1 cellular context compared by ENCODE assay signal in genomic region chr5:1641560-1642166, GRCh38.
TF ChIP-seq lines count a peak whose summit lies in the region.

No MANE protein-coding gene starts in this region.

TF ChIP-seq in HepG2, 621 proteins besides CTCF, POLR2A, EP300 and RAD21 (continued from another document and continues in another):
- no peak for TF ChIP-seq ZNF281 (CRISPR knock-in tag; IDR thresholded peaks at IDR 0.05; ENCODE audit: borderline replicate concordance)
- TF ChIP-seq ZKSCAN5 (CRISPR knock-in tag; IDR thresholded peaks at IDR 0.05) = no peak
- TF ChIP-seq ZNF205 (CRISPR knock-in tag; IDR thresholded peaks at IDR 0.05) = no peak
- no peak for TF ChIP-seq HOXA5 (CRISPR knock-in tag; IDR thresholded peaks at IDR 0.05)
- TF ChIP-seq THAP8 (CRISPR knock-in tag; IDR thresholded peaks at IDR 0.05; ENCODE audit: borderline replicate concordance) = no peak
- no peak for TF ChIP-seq HDAC2 (CRISPR knock-in tag; IDR thresholded peaks at IDR 0.05)
- no peak for TF ChIP-seq ZNF441 (CRISPR knock-in tag; IDR thresholded peaks at IDR 0.05; ENCODE audit: borderline replicate concordance)
- no peak for TF ChIP-seq CSRNP2 (CRISPR knock-in tag; conservative IDR thresholded peaks at IDR 0.05; ENCODE audit: low read depth)
- no peak for TF ChIP-seq ZNF619 (CRISPR knock-in tag; IDR thresholded peaks at IDR 0.05)
- TF ChIP-seq ZBTB43 (CRISPR knock-in tag; conservative IDR thresholded peaks at IDR 0.05) = no peak
- no peak for TF ChIP-seq ZNF530 (CRISPR knock-in tag; IDR thresholded peaks at IDR 0.05; ENCODE audit: low read depth)
- TF ChIP-seq ZNF101 (CRISPR knock-in tag; IDR thresholded peaks at IDR 0.05; ENCODE audit: borderline replicate concordance, low read depth) = no peak
- TF ChIP-seq ZNF7 (CRISPR knock-in tag; IDR thresholded peaks at IDR 0.05) = no peak
- no peak for TF ChIP-seq ZNF280D (CRISPR knock-in tag; IDR thresholded peaks at IDR 0.05)
- peak; percentile 47; the same call in 1 of the 2 replicates for TF ChIP-seq KAT8 (CRISPR knock-in tag; IDR thresholded peaks at IDR 0.05)
- TF ChIP-seq ZNF143 (CRISPR knock-in tag; IDR thresholded peaks at IDR 0.05) = no peak
- TF ChIP-seq PATZ1 (CRISPR knock-in tag; IDR thresholded peaks at IDR 0.05) = no peak
- TF ChIP-seq ZNF18 (CRISPR knock-in tag; IDR thresholded peaks at IDR 0.05; ENCODE audit: insufficient replicate concordance) = no peak
- no peak for TF ChIP-seq EEA1 (CRISPR knock-in tag; IDR thresholded peaks at IDR 0.05; ENCODE audit: borderline replicate concordance)
- no peak for TF ChIP-seq MAF1 (CRISPR knock-in tag; IDR thresholded peaks at IDR 0.05; ENCODE audit: borderline replicate concordance)
- TF ChIP-seq USF2 (IDR thresholded peaks at IDR 0.05; ENCODE audit: low read depth, low read length) = no peak
- no peak for TF ChIP-seq USF2 (CRISPR knock-in tag; IDR thresholded peaks at IDR 0.05; ENCODE audit: borderline replicate concordance)
- no peak for TF ChIP-seq PRDM10 (CRISPR knock-in tag; IDR thresholded peaks at IDR 0.05; ENCODE audit: low read depth)
- TF ChIP-seq FOXO4 (CRISPR knock-in tag; conservative IDR thresholded peaks at IDR 0.05) = no peak
- TF ChIP-seq HNRNPLL (IDR thresholded peaks at IDR 0.05; ENCODE audit: low read depth, low read length, poor library complexity, severe bottlenecking) = no peak
- no peak for TF ChIP-seq ZXDC (CRISPR knock-in tag; IDR thresholded peaks at IDR 0.05)
- TF ChIP-seq ZKSCAN1 (IDR thresholded peaks at IDR 0.05; ENCODE audit: low read length) = no peak
- no peak for TF ChIP-seq ZFP41 (CRISPR knock-in tag; IDR thresholded peaks at IDR 0.05; ENCODE audit: borderline replicate concordance)
- TF ChIP-seq SMC3 (IDR thresholded peaks at IDR 0.05; ENCODE audit: low read length) = peak; percentile 83
